In genomic region chr3:126476976-126477330, GRCh38 we compare ENCODE assay signal across 9 cellular contexts. TPM values are rescaled to one million over a fixed set of nuclear protein-coding genes. Genes with fewer than 3 reads are reported as not detected.
A peak's percentile ranks its signal among the peaks of the same experiment; 100 is the strongest.
DNase-seq lines count a peak whose midpoint lies in the region; ATAC-seq and TF ChIP-seq lines count a peak whose summit lies in the region.
"Had no signal": no experiment of that assay in that cellular context is flagged by ENCODE, and none has a peak within 500 bp of the region (broad histone marks: within the 10 kb centered on the region; RNA-seq: fewer than 3 reads in every experiment).

No MANE protein-coding gene starts in this region.

- H3K9me3 ChIP-seq in ascending aorta: no peaks in the 10 kb centered on the region

- peaks cover 31% of the 10 kb centered on the region for H3K79me2 ChIP-seq in ACC112 (ENCODE audit: control insufficient read depth, insufficient read depth, low read length, unreplicated experiment)

- H3K27me3 ChIP-seq in ACC112 (ENCODE audit: insufficient read depth, low read length) (no peaks in the 10 kb centered on the region), ascending aorta (no peaks in the 10 kb centered on the region)

- H3K4me3 ChIP-seq in ACC112 (ENCODE audit: low read depth, low read length) (peak overlapping the region; percentile 87; the same call in 1 of the 2 replicates), ascending aorta (peak overlapping the region; percentile 62 to 64)

- H3K4me3 Mint-ChIP-seq in naive B cell: peak overlapping the region; percentile 65 to 94 (median 88)

- H2AFZ ChIP-seq in ACC112 (ENCODE audit: low read length, unreplicated experiment): no peak overlapping the region

- peaks cover 23% of the 10 kb centered on the region for H3K4me1 ChIP-seq in ACC112 (ENCODE audit: control insufficient read depth, insufficient read depth, low read length, unreplicated experiment)
- peaks cover 22 to 29% of the 10 kb centered on the region in 2 donors for H3K4me1 ChIP-seq in ascending aorta

- intact Hi-C loops in ascending aorta (cut with DNase I): loop anchor here (2.0 to 10.0 kb wide), 7 partner anchors 88 to 560 kb away; partner anchors contain the start of gene SLC41A3

- peaks cover 8 to 10% of the 10 kb centered on the region in 2 donors for H3K36me3 Mint-ChIP-seq in naive B cell

- H3K4me1 Mint-ChIP-seq in naive B cell: peaks cover 33 to 41% (median 36%) of the 10 kb centered on the region in 3 donors

- H3K36me3 ChIP-seq in ACC112 (ENCODE audit: insufficient read depth, low read length) (peaks cover 2% of the 10 kb centered on the region; the same call in 1 of the 2 replicates), ascending aorta (no peaks in the 10 kb centered on the region)

- H3K9me3 Mint-ChIP-seq in naive B cell: no peaks in the 10 kb centered on the region

- peak; percentile 34 for DNase-seq in HT-29 (ENCODE audit: low spot score)
- no peak for DNase-seq in ascending aorta (ENCODE audit: low spot score in 2 of 2)
- DNase-seq in naive B cell: no peak
- DNase-seq in NCI-H510A (lab: John Stamatoyannopoulos, UW): no peak
- no peak for DNase-seq in cerebellar cortex (ENCODE audit: low spot score)
- DNase-seq: NCI-H526 treated with DMSO at 0.1 percent for 48 hours had no signal

- peak overlapping the region in 5 of 6 donors; percentile 33 to 93 (median 86) for H3K27ac Mint-ChIP-seq in naive B cell

- no peak for ATAC-seq in naive B cell (ENCODE audit: low read depth in 2 of 2)
- ATAC-seq in GM19035 (IDR thresholded peaks at IDR 0.05; ENCODE audit: unreplicated experiment): no peak
- ATAC-seq in GM21619 (IDR thresholded peaks at IDR 0.05; ENCODE audit: unreplicated experiment): no peak

- peaks cover 0 to 4% (median 0%) of the 10 kb centered on the region in 3 donors for H3K27me3 Mint-ChIP-seq in naive B cell

- H3K27ac ChIP-seq in ACC112 (ENCODE audit: low read depth, low read length) (no peak overlapping the region), ascending aorta (peak overlapping the region in 1 of 2 donors; percentile 83)

- no peak for TF ChIP-seq CTCF in ascending aorta (IDR thresholded peaks at IDR 0.05)

RNA-seq across cellular contexts. Expression of gene ZXDC, which starts 1.3 kb away (rescaled TPM):
- 41.2 and 42.2 TPM in 2 replicates for total RNA-seq in HT-29 (2014; rRNA removed; shearing (Covaris generic))
- 74.4 TPM for total RNA-seq in ascending aorta
- polyA plus RNA-seq in naive B cell (ENCODE audit: low read depth in 6 of 6): 10 to 100 TPM; 11.9 to 26.9 (median 16.2) TPM

RNA-seq across cellular contexts. Expression of gene UROC1, which starts 40.6 kb away (rescaled TPM):
- total RNA-seq in HT-29 (2014; rRNA removed; shearing (Covaris generic)): not detected in 2 replicates
- not detected for total RNA-seq in ascending aorta
- not detected for polyA plus RNA-seq in naive B cell (ENCODE audit: low read depth in 6 of 6)

RNA-seq across cellular contexts. Expression of gene CHST13, which starts 47.0 kb away (rescaled TPM):
- total RNA-seq in HT-29 (2014; rRNA removed; shearing (Covaris generic)): 0.05 and 1.3 TPM in 2 replicates
- not detected for total RNA-seq in ascending aorta
- polyA plus RNA-seq in naive B cell (ENCODE audit: low read depth in 6 of 6): under 1 TPM in 2 of 6 donors, not detected in 4; 0.16 to 0.53 TPM
